15 cellular contexts compared by ENCODE assay signal in the genomic region with DNA sequence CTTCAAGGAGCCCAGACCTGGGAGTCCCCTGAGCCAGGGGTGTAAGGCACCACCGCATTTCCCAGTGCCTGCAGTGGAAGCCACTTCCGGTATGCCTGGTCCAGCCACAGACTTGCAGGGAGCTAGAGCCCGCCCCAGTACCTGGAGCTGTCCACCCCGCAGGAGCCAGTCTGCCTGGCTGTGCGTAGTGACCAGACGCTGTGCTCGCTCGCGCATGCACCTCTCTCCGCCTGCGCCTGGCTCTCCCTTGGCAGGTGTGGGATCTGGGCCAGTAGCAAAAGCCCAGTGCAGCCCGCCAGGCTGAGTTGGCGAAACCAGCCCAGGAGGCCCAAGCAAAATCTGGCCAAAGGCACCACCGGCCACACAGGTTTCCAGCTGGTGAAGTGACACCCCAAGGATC.
"Had no signal": no experiment of that assay in that cellular context is flagged by ENCODE, and none has a peak within 500 bp of the region (broad histone marks: within the 10 kb centered on the region; RNA-seq: fewer than 3 reads in every experiment).

No MANE protein-coding gene starts in this region.

- DNase-seq: activated CD4-positive, alpha-beta T cell treated with anti-CD3 and anti-CD28 coated beads, Interleukin-2, amount 50 U/mL, for 4 hours; activated CD4-positive, CD25-positive, alpha-beta regulatory T cell treated with anti-CD3 and anti-CD28 coated beads, Interleukin-2, amount 50 U/mL, for 72 hours; activated effector memory CD4-positive, alpha-beta T cell treated with anti-CD3 and anti-CD28 coated beads, Interleukin-2, amount 50 U/mL, for 16 hours; activated naive CD8-positive, alpha-beta T cell treated with anti-CD3 and anti-CD28 coated beads for 36 hours; activated T-cell treated with anti-CD3 and anti-CD28 coated beads, Interleukin-2, amount 50 U/mL, for 24 hours; effector CD4-positive, alpha-beta T cell; gastrocnemius medialis; kidney glomerular epithelial cell; nephron progenitor cell; psoas muscle; stimulated activated CD4-positive, alpha-beta T cell treated with anti-CD3 and anti-CD28 coated beads, Interleukin-2, amount 100 ng/mL, for 48 hours; stomach; T-helper 2 cell; uterus had no signal

- H3K27me3 Mint-ChIP-seq: activated naive CD8-positive, alpha-beta T cell treated with anti-CD3 and anti-CD28 coated beads for 36 hours; activated T-cell treated with anti-CD3 and anti-CD28 coated beads, Interleukin-2, amount 50 U/mL, for 24 hours had no signal

- H3K9me3 Mint-ChIP-seq: nephron progenitor cell had no signal

- ATAC-seq: gastrocnemius medialis, psoas muscle, right lobe of liver had no signal

- H3K4me3 Mint-ChIP-seq: activated naive CD8-positive, alpha-beta T cell treated with anti-CD3 and anti-CD28 coated beads for 36 hours; activated T-cell treated with anti-CD3 and anti-CD28 coated beads, Interleukin-2, amount 50 U/mL, for 24 hours; nephron progenitor cell had no signal

- H3K4me1 Mint-ChIP-seq: activated naive CD8-positive, alpha-beta T cell treated with anti-CD3 and anti-CD28 coated beads for 36 hours; nephron progenitor cell had no signal

- H3K36me3 Mint-ChIP-seq: activated naive CD8-positive, alpha-beta T cell treated with anti-CD3 and anti-CD28 coated beads for 36 hours had no signal

- H3K27ac Mint-ChIP-seq: activated naive CD8-positive, alpha-beta T cell treated with anti-CD3 and anti-CD28 coated beads for 36 hours; activated T-cell treated with anti-CD3 and anti-CD28 coated beads, Interleukin-2, amount 50 U/mL, for 24 hours; nephron progenitor cell had no signal
